In genomic region chr11:114079406-114080072, GRCh38 we compare ENCODE assay signal across 9 cellular contexts. TPM values are rescaled to one million over a fixed set of nuclear protein-coding genes. Genes with fewer than 3 reads are reported as not detected.
DNase-seq lines count a peak whose midpoint lies in the region; ATAC-seq and TF ChIP-seq lines count a peak whose summit lies in the region.
"Had no signal": no experiment of that assay in that cellular context is flagged by ENCODE, and none has a peak within 500 bp of the region (broad histone marks: within the 10 kb centered on the region; RNA-seq: fewer than 3 reads in every experiment).

No MANE protein-coding gene starts in this region.

- H3K27me3 ChIP-seq in body of pancreas (no peaks in the 10 kb centered on the region), right cardiac atrium (ENCODE audit: control insufficient read depth, insufficient read depth) (no peaks in the 10 kb centered on the region), skeletal muscle tissue (ENCODE audit: control insufficient read depth in 3 of 3, insufficient read depth in 3 of 3, low read length in 3 of 3) (no peaks in the 10 kb centered on the region)

- TF ChIP-seq CTCF in body of pancreas (IDR thresholded peaks at IDR 0.05) = no peak

- peak overlapping the region; percentile 74 to 89 (median 84) for H3K27ac ChIP-seq in body of pancreas
- peak overlapping the region; percentile 85 for H3K27ac ChIP-seq in right cardiac atrium (ENCODE audit: low read length)
- peak overlapping the region; percentile 96 for H3K27ac ChIP-seq in skeletal muscle tissue (ENCODE audit: low read depth, low read length)

- no peak overlapping the region for H3K4me3 ChIP-seq in body of pancreas
- no peak overlapping the region for H3K4me3 ChIP-seq in right cardiac atrium (ENCODE audit: low read length)
- peak overlapping the region; percentile 16 to 38 (median 33) for H3K4me3 ChIP-seq in skeletal muscle tissue (ENCODE audit: low read length in 3 of 3)

- intact Hi-C loops in body of pancreas (cut with DNase I) = no loop called here
- intact Hi-C loops in right cardiac atrium (cut with DNase I) = loop anchor here in 1 of 4 donors (10.0 kb wide), 1 partner anchor 85 kb away; no protein-coding TSS in a partner anchor

- H3K9me3 ChIP-seq in body of pancreas (no peaks in the 10 kb centered on the region), right cardiac atrium (ENCODE audit: control insufficient read depth, low read length) (no peaks in the 10 kb centered on the region), skeletal muscle tissue (ENCODE audit: control insufficient read depth in 3 of 3, low read length in 3 of 3) (no peaks in the 10 kb centered on the region)

- H3K9ac ChIP-seq in skeletal muscle tissue (ENCODE audit: low read depth in 1 of 3, low read length in 3 of 3) = peak overlapping the region; percentile 52 to 78 (median 77)

- H3K4me1 ChIP-seq in body of pancreas (peaks cover 97% of the 10 kb centered on the region), right cardiac atrium (ENCODE audit: control insufficient read depth, insufficient read depth, low read length) (peaks cover 61% of the 10 kb centered on the region), skeletal muscle tissue (ENCODE audit: control insufficient read depth in 3 of 3, insufficient read depth in 3 of 3, low read length in 3 of 3) (peaks cover 90 to 97% (median 94%) of the 10 kb centered on the region in 3 donors)

- no peaks in the 10 kb centered on the region for H3K36me3 ChIP-seq in body of pancreas (replicated peaks in 1 of 2; ENCODE audit: insufficient read depth in 1 of 2, low read depth in 2 of 2)
- H3K36me3 ChIP-seq in skeletal muscle tissue (ENCODE audit: control insufficient read depth in 3 of 3, insufficient read depth in 3 of 3, low read length in 3 of 3) = peaks cover 0 to 9% (median 2%) of the 10 kb centered on the region in 3 donors

- peak; percentile 6 for ATAC-seq in body of pancreas
- ATAC-seq in right cardiac atrium = peak; percentile 68 to 72

- peak in 1 of 3 donors; percentile 3 for TF ChIP-seq POLR2A in body of pancreas (IDR thresholded peaks at IDR 0.05)

- WGBS in body of pancreas, 2 donors = 50% methylated on average over 6 of the region's 6 CpGs
- whole genome bisulfite sequencing in right cardiac atrium = 24% methylated on average over 6 of the region's 6 CpGs

- DNase-seq in HCEC 1CT (peak; percentile 43), body of pancreas (peak in 2 of 4 donors; percentile 13 to 14), right cardiac atrium (peak; percentile 70 to 83 (median 77)), NCI-H446 treated with DMSO at 0.1 percent for 48 hours (lab: John Stamatoyannopoulos, UW) (no peak), NCI-H69 (lab: John Stamatoyannopoulos, UW) (no peak), NOMO-1 (lab: John Stamatoyannopoulos, UW; ENCODE audit: unreplicated experiment in 2 of 2) (no peak), NCI-H524 (lab: John Stamatoyannopoulos, UW) (no peak)
- DNase-seq: effector CD4-positive, alpha-beta T cell had no signal

RNA-seq across cellular contexts. Expression of gene ZBTB16, which starts 20.0 kb away (rescaled TPM):
- total RNA-seq in body of pancreas (100 to 1,000 TPM in 1 of 2 donors, 10 to 100 TPM in 1; 96.5 to 150 TPM), right cardiac atrium (10 to 100 TPM; 61.5 to 89.7 (median 79.4) TPM), skeletal muscle tissue (6.8 TPM)
- polyA plus RNA-seq in right cardiac atrium = 49.8 TPM

Comparison
In these comparisons a context has a peak if more than half of its experiments do, and no peak if none do; other contexts are left out.
1. DNase-seq: peak in HCEC 1CT (single experiment) and right cardiac atrium (3 of 3); none in NCI-H446 treated with DMSO at 0.1 percent for 48 hours (single experiment), NCI-H69 (single experiment), NOMO-1 (0 of 2) and NCI-H524 (0 of 2).
2. H3K4me3 ChIP-seq: peak in skeletal muscle tissue (3 of 3); none in body of pancreas (0 of 2) and right cardiac atrium (single experiment).
3. Peak in every context shown above with its lines, with median percentiles within 50 percentile points of each other: H3K27ac ChIP-seq.